Comparison of ENCODE assay signal across 8 cellular contexts in genomic region chr1:26694185-26694572, GRCh38. TPM values are rescaled to one million over a fixed set of nuclear protein-coding genes. Genes with fewer than 3 reads are reported as not detected.
DNase-seq lines count a peak whose midpoint lies in the region; ATAC-seq, FAIRE-seq and TF ChIP-seq lines count a peak whose summit lies in the region.

No MANE protein-coding gene starts in this region.

- no peaks in the 10 kb centered on the region for H3K9me3 Mint-ChIP-seq in brain
- no peaks in the 10 kb centered on the region for H3K9me3 Mint-ChIP-seq in naive thymus-derived CD4-positive, alpha-beta T cell

- no peak overlapping the region for H3K4me3 ChIP-seq in right atrium auricular region
- peak overlapping the region; percentile 81 for H3K4me3 ChIP-seq in naive thymus-derived CD4-positive, alpha-beta T cell (ENCODE audit: low read length)

- ATAC-seq in Right ventricle myocardium superior (ENCODE audit: poor library complexity) (no peak), HG03442 (IDR thresholded peaks at IDR 0.05; ENCODE audit: unreplicated experiment) (no peak)
- no peak for ATAC-seq in naive thymus-derived CD4-positive, alpha-beta T cell

- CTCF ChIA-PET in naive thymus-derived CD4-positive, alpha-beta T cell (lab: Charles Lee) = interaction anchor here (1.2 to 5.0 kb wide), 5 partner anchors 17 to 95 kb away, joined by 4 to 33 read pairs (median 6); no protein-coding TSS in a partner anchor

- H3K27me3 ChIP-seq in right atrium auricular region = no peaks in the 10 kb centered on the region
- no peaks in the 10 kb centered on the region for H3K27me3 ChIP-seq in naive thymus-derived CD4-positive, alpha-beta T cell (ENCODE audit: control insufficient read depth in 2 of 2, insufficient read depth in 2 of 2, low read length in 2 of 2)

- H3K27ac ChIP-seq in right atrium auricular region = peak overlapping the region; percentile 96 to 97
- H3K27ac ChIP-seq in naive thymus-derived CD4-positive, alpha-beta T cell (ENCODE audit: low read depth, low read length) = peak overlapping the region; percentile 83

- peaks cover 50% of the 10 kb centered on the region for H3K4me1 Mint-ChIP-seq in brain
- peaks cover 14 to 37% (median 32%) of the 10 kb centered on the region in 7 donors for H3K4me1 Mint-ChIP-seq in naive thymus-derived CD4-positive, alpha-beta T cell

- TF ChIP-seq POLR2A in GM12892 (IDR thresholded peaks at IDR 0.05; ENCODE audit: low read depth, low read length) = no peak

- DNase-seq in right atrium auricular region (ENCODE audit: low spot score) = no peak
- DNase-seq in Right ventricle myocardium superior = no peak
- no peak for DNase-seq in naive thymus-derived CD4-positive, alpha-beta T cell
- no peak for DNase-seq in effector CD4-positive, alpha-beta T cell
- DNase-seq in GM12892 (ENCODE audit: insufficient read length) = no peak
- no peak for DNase-seq in CD1c-positive myeloid dendritic cell (ENCODE audit: extremely low spot score)

- H3K4me3 Mint-ChIP-seq in brain = peak overlapping the region; percentile 88 to 96 (median 93)
- H3K4me3 Mint-ChIP-seq in naive thymus-derived CD4-positive, alpha-beta T cell = peak overlapping the region in 9 of 10 donors; percentile 94 to 97 (median 94)

- POLR2A ChIA-PET in naive thymus-derived CD4-positive, alpha-beta T cell (lab: Charles Lee) = interaction anchor here (0.6 to 17.4 kb wide), 12 partner anchors 7 to 93 kb away, joined by 3 to 383 read pairs (median 9); partner anchors contain the start of gene PIGV

- intact Hi-C loops in Right ventricle myocardium superior (cut with DNase I) = loop anchor here (2.0 kb wide), 1 partner anchor 95 kb away; no protein-coding TSS in a partner anchor
- intact Hi-C loops in naive thymus-derived CD4-positive, alpha-beta T cell (cut with micrococcal nuclease) = loop anchor here (2.0 to 10.0 kb wide), 7 partner anchors 92 to 1861 kb away; partner anchors contain the start of genes HMGN2 (in 2 of the 2), SH3BGRL3 (in 1 of the 2) and TRNAU1AP (in 1 of the 2)

- H3K27me3 Mint-ChIP-seq in brain = no peaks in the 10 kb centered on the region
- no peaks in the 10 kb centered on the region for H3K27me3 Mint-ChIP-seq in naive thymus-derived CD4-positive, alpha-beta T cell

- no peaks in the 10 kb centered on the region for H3K36me3 ChIP-seq in right atrium auricular region
- no peaks in the 10 kb centered on the region for H3K36me3 ChIP-seq in naive thymus-derived CD4-positive, alpha-beta T cell (ENCODE audit: control insufficient read depth in 2 of 3, insufficient read depth in 3 of 3, low read length in 3 of 3)

- H3K9me3 ChIP-seq in right atrium auricular region = no peaks in the 10 kb centered on the region
- H3K9me3 ChIP-seq in naive thymus-derived CD4-positive, alpha-beta T cell (ENCODE audit: control insufficient read depth in 2 of 3, low read length in 3 of 3) = no peaks in the 10 kb centered on the region

- H3K4me1 ChIP-seq in right atrium auricular region = peaks cover 8 to 44% of the 10 kb centered on the region in 2 donors
- peaks cover 22 to 30% of the 10 kb centered on the region in 2 donors for H3K4me1 ChIP-seq in naive thymus-derived CD4-positive, alpha-beta T cell (ENCODE audit: control insufficient read depth in 2 of 2, insufficient read depth in 2 of 2, low read length in 2 of 2)

- no peak for FAIRE-seq in GM12892 (lab: Jason Lieb, UNC)

- peak overlapping the region; percentile 97 to 100 (median 99) for H3K27ac Mint-ChIP-seq in brain
- peak overlapping the region; percentile 94 to 98 (median 95) for H3K27ac Mint-ChIP-seq in naive thymus-derived CD4-positive, alpha-beta T cell

- H3K36me3 Mint-ChIP-seq in brain = no peaks in the 10 kb centered on the region
- H3K36me3 Mint-ChIP-seq in naive thymus-derived CD4-positive, alpha-beta T cell = no peaks in the 10 kb centered on the region

- TF ChIP-seq CTCF in right atrium auricular region (IDR thresholded peaks at IDR 0.05) (no peak), brain (conservative IDR thresholded peaks at IDR 0.05) (no peak)

RNA-seq across cellular contexts. Expression of gene ARID1A, which starts 1.6 kb away (rescaled TPM):
- total RNA-seq in right atrium auricular region = 10 to 100 TPM; 32.7 to 48.8 TPM
- total RNA-seq in Right ventricle myocardium superior = 29.4 TPM
- polyA plus RNA-seq in brain (ENCODE audit: insufficient read depth, low read depth, low replicate concordance) = 61.7 TPM
- total RNA-seq in naive thymus-derived CD4-positive, alpha-beta T cell = 100 to 1,000 TPM; 118 to 148 (median 131) TPM
- 10 to 100 TPM; 22.3 to 26.6 TPM for polyA plus RNA-seq in naive thymus-derived CD4-positive, alpha-beta T cell
- polyA plus RNA-seq in GM12892 (2012; ENCODE audit: missing spikeins) = 35.4 TPM
